14 cellular contexts compared by ENCODE assay signal in the genomic region with DNA sequence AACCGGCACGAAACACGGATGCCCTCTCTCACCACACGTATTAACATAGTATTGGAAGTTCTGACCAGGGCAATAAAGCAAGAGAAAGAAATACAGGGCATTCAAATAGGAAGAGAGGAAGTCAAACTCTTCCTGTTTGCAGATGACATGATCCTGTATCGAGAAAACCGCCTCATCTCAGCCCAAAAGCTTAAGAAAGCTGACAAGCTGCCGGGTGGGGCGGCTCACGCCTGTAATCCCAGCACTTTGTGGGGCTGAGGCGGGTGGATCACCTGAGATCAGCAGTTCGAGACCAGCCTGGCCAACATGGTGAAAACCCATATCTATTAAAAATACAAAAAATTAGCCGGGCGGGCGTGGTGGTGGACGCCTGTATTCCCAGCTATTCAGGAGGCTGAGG. TPM values are rescaled to one million over a fixed set of nuclear protein-coding genes. Genes with fewer than 3 reads are reported as not detected.
DNase-seq lines count a peak whose midpoint lies in the region; ATAC-seq and TF ChIP-seq lines count a peak whose summit lies in the region.
"Had no signal": no experiment of that assay in that cellular context is flagged by ENCODE, and none has a peak within 500 bp of the region (broad histone marks: within the 10 kb centered on the region; RNA-seq: fewer than 3 reads in every experiment).

No MANE protein-coding gene starts in this region.

- peaks cover 57% of the 10 kb centered on the region for H3K27me3 Mint-ChIP-seq in activated T-cell treated with anti-CD3 and anti-CD28 coated beads, Interleukin-2, amount 50 U/mL, for 24 hours
- H3K27me3 Mint-ChIP-seq in activated naive CD8-positive, alpha-beta T cell treated with anti-CD3 and anti-CD28 coated beads, Interleukin-2, amount 50 U/mL, for 24 hours = peaks cover 49% of the 10 kb centered on the region

- no peak overlapping the region for H3K4me3 ChIP-seq in tibial nerve
- H3K4me3 ChIP-seq: thyroid gland had no signal

- WGBS in tibial nerve, 2 donors = 56% methylated on average over 15 of the region's 15 CpGs

- no peak for ATAC-seq in activated naive CD8-positive, alpha-beta T cell treated with anti-CD3 and anti-CD28 coated beads, Interleukin-2, amount 50 U/mL, for 24 hours
- no peak for ATAC-seq in GM19463 (IDR thresholded peaks at IDR 0.05; ENCODE audit: unreplicated experiment)
- ATAC-seq: Right ventricle myocardium inferior had no signal

- TF ChIP-seq CTCF in tibial nerve (IDR thresholded peaks at IDR 0.05) = no peak

- no peak for TF ChIP-seq EP300 in tibial nerve (IDR thresholded peaks at IDR 0.05)

- peak overlapping the region; percentile 74 for H3K4me3 Mint-ChIP-seq in activated T-cell treated with anti-CD3 and anti-CD28 coated beads, Interleukin-2, amount 50 U/mL, for 24 hours
- peak overlapping the region; percentile 82 for H3K4me3 Mint-ChIP-seq in activated naive CD8-positive, alpha-beta T cell treated with anti-CD3 and anti-CD28 coated beads, Interleukin-2, amount 50 U/mL, for 24 hours

- TF ChIP-seq POLR2A in tibial nerve (IDR thresholded peaks at IDR 0.05) = no peak

- peaks cover 58% of the 10 kb centered on the region for H3K4me1 Mint-ChIP-seq in activated T-cell treated with anti-CD3 and anti-CD28 coated beads, Interleukin-2, amount 50 U/mL, for 24 hours (ENCODE audit: low read depth)
- H3K4me1 Mint-ChIP-seq in activated naive CD8-positive, alpha-beta T cell treated with anti-CD3 and anti-CD28 coated beads, Interleukin-2, amount 50 U/mL, for 24 hours = peaks cover 60% of the 10 kb centered on the region

- no peaks in the 10 kb centered on the region for H3K9me3 ChIP-seq in tibial nerve
- H3K9me3 ChIP-seq: thyroid gland had no signal

- no peaks in the 10 kb centered on the region for H3K9me3 Mint-ChIP-seq in activated T-cell treated with anti-CD3 and anti-CD28 coated beads, Interleukin-2, amount 50 U/mL, for 24 hours
- H3K9me3 Mint-ChIP-seq in activated naive CD8-positive, alpha-beta T cell treated with anti-CD3 and anti-CD28 coated beads, Interleukin-2, amount 50 U/mL, for 24 hours = no peaks in the 10 kb centered on the region

- H3K36me3 Mint-ChIP-seq in activated T-cell treated with anti-CD3 and anti-CD28 coated beads, Interleukin-2, amount 50 U/mL, for 24 hours (ENCODE audit: low read depth) = no peaks in the 10 kb centered on the region
- H3K36me3 Mint-ChIP-seq in activated naive CD8-positive, alpha-beta T cell treated with anti-CD3 and anti-CD28 coated beads, Interleukin-2, amount 50 U/mL, for 24 hours (ENCODE audit: low read depth) = peaks cover 3% of the 10 kb centered on the region

- DNase-seq in activated T-cell treated with anti-CD3 and anti-CD28 coated beads, Interleukin-2, amount 50 U/mL, for 24 hours = no peak
- DNase-seq in activated T-cell treated with anti-CD3 and anti-CD28 coated beads for 4 hours (no peak), MV-4-11 (lab: John Stamatoyannopoulos, UW) (peak; percentile 70), T1000 (lab: John Stamatoyannopoulos, UW) (no peak), tibial nerve (ENCODE audit: low spot score in 2 of 2) (no peak)
- peak; percentile 34 for DNase-seq in activated naive CD8-positive, alpha-beta T cell treated with anti-CD3 and anti-CD28 coated beads, Interleukin-2, amount 50 U/mL, for 24 hours
- DNase-seq in stimulated activated CD8-positive, alpha-beta memory T cell treated with anti-CD3 and anti-CD28 coated beads, Interleukin-4, amount 100 ng/mL, for 48 hours = peak; percentile 41
- DNase-seq: left cardiac atrium, NCI-H2029, thyroid gland had no signal

- H3K27ac ChIP-seq in tibial nerve = no peak overlapping the region
- H3K27ac ChIP-seq: thyroid gland had no signal

- no peaks in the 10 kb centered on the region for H3K36me3 ChIP-seq in tibial nerve
- H3K36me3 ChIP-seq: thyroid gland had no signal

- no peaks in the 10 kb centered on the region for H3K27me3 ChIP-seq in tibial nerve

- H3K27ac Mint-ChIP-seq in activated T-cell treated with anti-CD3 and anti-CD28 coated beads, Interleukin-2, amount 50 U/mL, for 24 hours = peak overlapping the region; percentile 13
- H3K27ac Mint-ChIP-seq in activated naive CD8-positive, alpha-beta T cell treated with anti-CD3 and anti-CD28 coated beads, Interleukin-2, amount 50 U/mL, for 24 hours = no peak overlapping the region

- peaks cover 0 to 62% (median 10%) of the 10 kb centered on the region in 4 donors for H3K4me1 ChIP-seq in tibial nerve

RNA-seq across cellular contexts. Expression of a gene that starts 17.7 kb away (rescaled TPM):
- not detected for total RNA-seq in tibial nerve
- total RNA-seq: bronchial epithelial cell, left cardiac atrium, osteoblast, Right ventricle myocardium inferior, thyroid gland had no signal

RNA-seq across cellular contexts. Expression of a gene that starts 32.6 kb away (rescaled TPM):
- total RNA-seq in tibial nerve = not detected
- total RNA-seq: bronchial epithelial cell, left cardiac atrium, osteoblast, Right ventricle myocardium inferior, thyroid gland had no signal

RNA-seq across cellular contexts. Expression of a gene that starts 36.0 kb away (rescaled TPM):
- not detected for total RNA-seq in tibial nerve
- total RNA-seq: bronchial epithelial cell, left cardiac atrium, osteoblast, Right ventricle myocardium inferior, thyroid gland had no signal

Comparison
In these comparisons a context has a peak if more than half of its experiments do, and no peak if none do; other contexts are left out.
1. DNase-seq: peak in MV-4-11 (single experiment), activated naive CD8-positive, alpha-beta T cell treated with anti-CD3 and anti-CD28 coated beads, Interleukin-2, amount 50 U/mL, for 24 hours (single experiment) and stimulated activated CD8-positive, alpha-beta memory T cell treated with anti-CD3 and anti-CD28 coated beads, Interleukin-4, amount 100 ng/mL, for 48 hours (single experiment); none in activated T-cell treated with anti-CD3 and anti-CD28 coated beads, Interleukin-2, amount 50 U/mL, for 24 hours (single experiment), activated T-cell treated with anti-CD3 and anti-CD28 coated beads for 4 hours (single experiment), T1000 (single experiment) and tibial nerve (0 of 2).